In the genomic region with DNA sequence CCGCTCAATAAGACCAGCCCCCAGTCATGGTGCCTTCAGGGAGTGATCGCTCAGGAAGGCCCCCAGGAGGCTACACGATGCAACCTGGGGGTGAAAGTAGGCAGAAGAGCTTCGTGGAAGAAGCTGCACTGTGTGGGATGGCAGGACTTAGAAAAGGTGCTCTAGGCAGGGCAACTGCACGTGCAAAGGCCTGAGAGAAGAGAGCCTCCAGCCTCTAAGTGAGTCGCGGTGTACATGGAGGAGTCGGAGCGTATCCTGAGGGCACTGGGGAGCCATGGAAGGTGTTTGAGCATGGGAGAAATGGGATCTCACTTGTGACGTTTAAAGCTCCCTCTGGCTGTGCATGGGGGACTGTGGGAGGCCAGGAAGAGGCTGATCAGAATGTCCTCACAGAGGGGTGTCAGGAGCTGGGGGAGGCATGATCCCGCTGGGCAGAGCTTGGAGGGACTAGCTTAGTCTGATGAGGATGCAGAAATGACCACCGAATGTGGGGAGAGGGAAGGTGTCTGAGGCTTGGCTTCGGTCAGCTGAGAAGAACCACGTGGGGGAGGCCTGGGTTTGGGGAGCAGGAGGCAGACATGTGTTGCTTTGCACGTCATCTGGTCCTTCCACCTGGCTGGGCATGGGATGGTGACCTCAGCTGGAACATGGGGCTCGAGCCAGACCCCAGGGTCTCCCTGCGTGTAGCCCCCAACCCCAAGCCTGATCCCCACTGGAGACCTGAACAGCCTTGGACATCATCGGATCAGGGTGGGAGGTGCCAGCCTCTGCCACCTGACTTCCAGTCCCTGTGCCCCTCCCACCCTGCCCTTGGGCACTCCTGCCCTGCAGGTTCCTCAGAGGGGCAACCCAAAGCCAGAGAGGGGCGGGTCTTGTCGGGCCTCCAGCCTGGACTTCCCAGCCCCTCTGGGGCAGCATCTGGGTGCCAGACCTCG, we compare ENCODE assay signal across 15 cellular contexts. TPM values are rescaled to one million over a fixed set of nuclear protein-coding genes. Genes with fewer than 3 reads are reported as not detected.
DNase-seq lines count a peak whose midpoint lies in the region; ATAC-seq and TF ChIP-seq lines count a peak whose summit lies in the region.
"Had no signal": no experiment of that assay in that cellular context is flagged by ENCODE, and none has a peak within 500 bp of the region (broad histone marks: within the 10 kb centered on the region; RNA-seq: fewer than 3 reads in every experiment).

No MANE protein-coding gene starts in this region.

- CTCF ChIA-PET in T-cell (lab: Charles Lee) = interaction anchor here in 1 of 2 donors (0.6 kb wide), 2 partner anchors 49 to 824 kb away, joined by 3 to 5 read pairs; no protein-coding TSS in a partner anchor

- ATAC-seq in GM23338 = no peak
- ATAC-seq in T-cell (replicated peaks in 1 of 4) = no peak
- ATAC-seq: GM12878, Panc1 had no signal

- no peak overlapping the region for H3K27ac ChIP-seq in GM23338 (ENCODE audit: low read depth)
- H3K27ac ChIP-seq in endodermal cell (ENCODE audit: low read depth, low read length) = peak overlapping the region; percentile 90

- H3K9me3 ChIP-seq in endodermal cell (ENCODE audit: control insufficient read depth, low read length) = no peaks in the 10 kb centered on the region

- no peak for TF ChIP-seq CTCF in GM23338 (conservative IDR thresholded peaks at IDR 0.05; ENCODE audit: low read depth in 2 of 2)
- TF ChIP-seq CTCF in endodermal cell (conservative IDR thresholded peaks at IDR 0.05) = no peak

- peak overlapping the region; percentile 88 for H3K4me2 ChIP-seq in GM23338

- peaks cover 58% of the 10 kb centered on the region for H3K27me3 Mint-ChIP-seq in GM23338 (ENCODE audit: insufficient read depth, low read depth, poor library complexity)
- peaks cover 43 to 68% of the 10 kb centered on the region in 2 donors for H3K27me3 Mint-ChIP-seq in T-cell
- peaks cover 85% of the 10 kb centered on the region for H3K27me3 Mint-ChIP-seq in endodermal cell (ENCODE audit: insufficient read depth)

- H3K36me3 ChIP-seq in GM23338 (ENCODE audit: insufficient read depth) (no peaks in the 10 kb centered on the region), endodermal cell (ENCODE audit: control insufficient read depth, insufficient read depth, low read length) (no peaks in the 10 kb centered on the region)

- no peaks in the 10 kb centered on the region; the same call in 2 of the 3 replicates for H3K36me3 Mint-ChIP-seq in GM23338 (ENCODE audit: low read depth)
- H3K36me3 Mint-ChIP-seq in T-cell = no peaks in the 10 kb centered on the region
- no peaks in the 10 kb centered on the region for H3K36me3 Mint-ChIP-seq in endodermal cell (ENCODE audit: low read depth)
- H3K36me3 Mint-ChIP-seq: CD4-positive, CD25-positive, alpha-beta regulatory T cell had no signal

- H3K4me3 Mint-ChIP-seq in GM23338 = peak overlapping the region; percentile 68
- peak overlapping the region in 2 of 3 donors; percentile 7 to 39 for H3K4me3 Mint-ChIP-seq in T-cell
- H3K4me3 Mint-ChIP-seq in endodermal cell = no peak overlapping the region

- H3K9me3 Mint-ChIP-seq in GM23338 (no peaks in the 10 kb centered on the region; the same call in 2 of the 3 replicates), T-cell (no peaks in the 10 kb centered on the region), endodermal cell (peaks cover 1% of the 10 kb centered on the region)

- H3K79me2 ChIP-seq in GM23338 (replicated peaks; ENCODE audit: insufficient read depth) = 0 out of 2 replicates have a peak, but pooled peaks cover 3% of the 10 kb centered on the region

- DNase-seq in GM23338 (ENCODE audit: low spot score) (no peak), T-cell (no peak), endodermal cell (no peak), nucleus accumbens (lab: John Stamatoyannopoulos, UW) (peak in 38 of 56 donors; percentile 24 to 75 (median 54)), NCI-H2107 (lab: John Stamatoyannopoulos, UW) (no peak), NCI-H2081 treated with DMSO at 0.1 percent for 48 hours (lab: John Stamatoyannopoulos, UW) (no peak), UCSD-AML1 (lab: John Stamatoyannopoulos, UW; ENCODE audit: unreplicated experiment) (no peak)
- DNase-seq: activated CD4-positive, CD25-positive, alpha-beta regulatory T cell treated with anti-CD3 and anti-CD28 coated beads, Interleukin-2, amount 50 U/mL, for 72 hours; activated CD8-positive, alpha-beta memory T cell treated with anti-CD3 and anti-CD28 coated beads, Interleukin-2, amount 50 U/mL, for 48 hours; CD4-positive, CD25-positive, alpha-beta regulatory T cell; erythroblast; NCI-H524; stimulated activated CD4-positive, alpha-beta T cell treated with anti-CD3 and anti-CD28 coated beads, Interleukin-15, amount 100 ng/mL, for 24 hours had no signal

- H3K4me1 ChIP-seq in GM23338 (ENCODE audit: insufficient read depth) (peaks cover 23% of the 10 kb centered on the region; the same call in 1 of the 2 replicates), endodermal cell (ENCODE audit: control insufficient read depth, insufficient read depth, low read length) (no peaks in the 10 kb centered on the region)

- H3K4me3 ChIP-seq in GM23338 (peak overlapping the region; percentile 61; the same call in 1 of the 2 replicates), endodermal cell (ENCODE audit: low read length) (no peak overlapping the region)
- H3K4me3 ChIP-seq: GM12878 had no signal

- no peak overlapping the region for H3K9ac ChIP-seq in endodermal cell (ENCODE audit: extremely low read depth, low read length, poor library complexity, severe bottlenecking)

- H3K27ac Mint-ChIP-seq in GM23338 = no peak overlapping the region
- peak overlapping the region in 1 of 2 donors; percentile 79 for H3K27ac Mint-ChIP-seq in T-cell
- no peak overlapping the region for H3K27ac Mint-ChIP-seq in endodermal cell
- H3K27ac Mint-ChIP-seq: CD4-positive, CD25-positive, alpha-beta regulatory T cell had no signal

- peaks cover 21% of the 10 kb centered on the region for H3F3A ChIP-seq in GM23338 (replicated peaks; ENCODE audit: low read depth)

- H4K20me1 ChIP-seq in GM23338 (replicated peaks; ENCODE audit: insufficient read depth) = no peaks in the 10 kb centered on the region

- H3K27me3 ChIP-seq in GM23338 (ENCODE audit: insufficient read depth) = peaks cover 45% of the 10 kb centered on the region
- peaks cover 82% of the 10 kb centered on the region for H3K27me3 ChIP-seq in endodermal cell (ENCODE audit: control insufficient read depth, insufficient read depth, low read length, poor library complexity, severe bottlenecking)

- no peaks in the 10 kb centered on the region for H3K9me2 ChIP-seq in GM23338 (ENCODE audit: insufficient read depth)

- H3K4me1 Mint-ChIP-seq in GM23338 = peaks cover 38% of the 10 kb centered on the region
- H3K4me1 Mint-ChIP-seq in T-cell = peaks cover 15 to 39% (median 22%) of the 10 kb centered on the region in 3 donors
- H3K4me1 Mint-ChIP-seq in endodermal cell = no peaks in the 10 kb centered on the region

- POLR2A ChIA-PET in T-cell (lab: Charles Lee) = interaction anchor here in 1 of 2 donors (0.6 kb wide), 1 partner anchor 339 kb away, joined by 5 read pairs; no protein-coding TSS in a partner anchor

- WGBS in endodermal cell (ENCODE audit: insufficient coverage in 1 of 2, insufficient read length in 1 of 2), 2 experiments = 61 to 67% methylated on average over 14 to 21 of the region's 21 CpGs

- H2AFZ ChIP-seq in GM23338 = no peak overlapping the region

TF ChIP-seq in GM23338, 12 proteins besides CTCF, POLR2A, EP300 and RAD21 (continues in another document):
- TF ChIP-seq, protein P1, sequence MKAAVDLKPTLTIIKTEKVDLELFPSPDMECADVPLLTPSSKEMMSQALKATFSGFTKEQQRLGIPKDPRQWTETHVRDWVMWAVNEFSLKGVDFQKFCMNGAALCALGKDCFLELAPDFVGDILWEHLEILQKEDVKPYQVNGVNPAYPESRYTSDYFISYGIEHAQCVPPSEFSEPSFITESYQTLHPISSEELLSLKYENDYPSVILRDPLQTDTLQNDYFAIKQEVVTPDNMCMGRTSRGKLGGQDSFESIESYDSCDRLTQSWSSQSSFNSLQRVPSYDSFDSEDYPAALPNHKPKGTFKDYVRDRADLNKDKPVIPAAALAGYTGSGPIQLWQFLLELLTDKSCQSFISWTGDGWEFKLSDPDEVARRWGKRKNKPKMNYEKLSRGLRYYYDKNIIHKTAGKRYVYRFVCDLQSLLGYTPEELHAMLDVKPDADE (IDR thresholded peaks at IDR 0.05) = no peak
- TF ChIP-seq EZH2 (IDR thresholded peaks at IDR 0.05; ENCODE audit: low read depth, unreplicated experiment) = no peak

RNA-seq across cellular contexts. Expression of a gene that starts 1.1 kb away (rescaled TPM):
- 14.3 and 18.3 TPM in 2 replicates for total RNA-seq in GM23338 (2014; rRNA removed; shearing (Covaris generic))
- 1.4 TPM in 2 replicates for polyA plus RNA-seq in GM23338 (2016; fragmentation: Nextera tagmentation; extraction: Ambion mirVana)
- total RNA-seq in T-cell (under 1 TPM; 0.08 to 0.29 (median 0.13) TPM), endodermal cell (under 1 TPM; 0.38 to 0.57 TPM)
- polyA plus RNA-seq in endodermal cell (2013, experiment 1 of 2) = 23.2 TPM
- polyA plus RNA-seq in endodermal cell (2013, experiment 2 of 2) = 22.1 TPM

RNA-seq across cellular contexts. Expression of a gene that starts 12.8 kb away (rescaled TPM):
- total RNA-seq in GM23338 (2014; rRNA removed; shearing (Covaris generic)) = 2,953 and 3,723 TPM in 2 replicates
- polyA plus RNA-seq in GM23338 (2016; fragmentation: Nextera tagmentation; extraction: Ambion mirVana) = 3,861 and 4,267 TPM in 2 replicates
- total RNA-seq in T-cell (1,000 to 10,000 TPM; 1,731 to 2,353 (median 2,282) TPM), endodermal cell (1,000 to 10,000 TPM; 1,298 to 1,321 TPM)
- polyA plus RNA-seq in endodermal cell (2013, experiment 1 of 2) = 2,005 TPM
- 1,939 TPM for polyA plus RNA-seq in endodermal cell (2013, experiment 2 of 2)

RNA-seq across cellular contexts. Expression of a gene that starts 28.0 kb away (rescaled TPM):
- 61.1 and 64.9 TPM in 2 replicates for total RNA-seq in GM23338 (2014; rRNA removed; shearing (Covaris generic))
- 43.5 and 50.1 TPM in 2 replicates for polyA plus RNA-seq in GM23338 (2016; fragmentation: Nextera tagmentation; extraction: Ambion mirVana)
- total RNA-seq in T-cell (10 to 100 TPM; 30.8 to 76.2 (median 71.4) TPM), endodermal cell (10 to 100 TPM; 40.0 to 51.1 TPM)
- polyA plus RNA-seq in endodermal cell (2013, experiment 1 of 2) = 29.8 TPM
- 25.4 TPM for polyA plus RNA-seq in endodermal cell (2013, experiment 2 of 2)

RNA-seq across cellular contexts. Expression of a gene that starts 39.1 kb away (rescaled TPM):
- 5.9 and 15.1 TPM in 2 replicates for total RNA-seq in GM23338 (2014; rRNA removed; shearing (Covaris generic))
- 3.8 and 5.6 TPM in 2 replicates for polyA plus RNA-seq in GM23338 (2016; fragmentation: Nextera tagmentation; extraction: Ambion mirVana)
- total RNA-seq in T-cell (1 to 10 TPM; 5.2 to 9.8 (median 5.6) TPM), endodermal cell (10 to 100 TPM; 25.2 to 31.6 TPM)
- polyA plus RNA-seq in endodermal cell (2013, experiment 1 of 2) = 15.2 TPM
- polyA plus RNA-seq in endodermal cell (2013, experiment 2 of 2) = 12.1 TPM

RNA-seq across cellular contexts. Expression of a gene that starts 40.0 kb away (rescaled TPM):
- total RNA-seq in GM23338 (2014; rRNA removed; shearing (Covaris generic)) = 14.3 and 15.2 TPM in 2 replicates
- 20.0 and 23.4 TPM in 2 replicates for polyA plus RNA-seq in GM23338 (2016; fragmentation: Nextera tagmentation; extraction: Ambion mirVana)
- 1 to 10 TPM; 2.2 to 6.9 (median 5.5) TPM for total RNA-seq in T-cell
- total RNA-seq in endodermal cell = 10 to 100 TPM; 24.7 to 49.4 TPM
- polyA plus RNA-seq in endodermal cell (2013, experiment 1 of 2) = 13.9 TPM
- polyA plus RNA-seq in endodermal cell (2013, experiment 2 of 2) = 13.0 TPM

Comparison
In these comparisons a context has a peak if more than half of its experiments do, and no peak if none do; other contexts are left out.
1. DNase-seq: peak in nucleus accumbens (38 of 56); none in GM23338 (single experiment), T-cell (0 of 34), endodermal cell (single experiment), NCI-H2107 (single experiment), NCI-H2081 treated with DMSO at 0.1 percent for 48 hours (single experiment) and UCSD-AML1 (single experiment).